ENCODE assay signal across 1 cellular context in the genomic region with DNA sequence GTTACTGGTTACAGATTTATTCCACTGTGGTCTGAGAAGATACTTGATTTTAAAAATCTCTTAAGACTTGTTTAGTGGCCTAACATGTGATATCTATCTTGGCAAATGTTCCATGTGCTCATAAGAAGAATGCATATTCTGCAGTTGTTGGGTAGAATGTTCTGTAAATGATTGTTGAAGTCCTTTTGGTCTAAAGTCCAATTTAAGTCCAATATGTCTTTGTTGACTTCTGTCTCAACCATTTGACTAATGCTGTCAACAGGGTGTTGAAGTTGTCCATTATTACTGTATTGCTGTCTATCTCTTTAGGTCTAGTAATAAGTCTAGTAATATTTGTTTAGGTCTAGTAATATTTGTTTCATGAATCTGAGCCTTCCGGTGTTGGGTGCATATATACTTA.
TF ChIP-seq lines count a peak whose summit lies in the region.

No MANE protein-coding gene starts in this region.

TF ChIP-seq in HepG2, 621 proteins besides CTCF, POLR2A, EP300 and RAD21 (continued from another document and continues in another):
- TF ChIP-seq, protein P1, sequence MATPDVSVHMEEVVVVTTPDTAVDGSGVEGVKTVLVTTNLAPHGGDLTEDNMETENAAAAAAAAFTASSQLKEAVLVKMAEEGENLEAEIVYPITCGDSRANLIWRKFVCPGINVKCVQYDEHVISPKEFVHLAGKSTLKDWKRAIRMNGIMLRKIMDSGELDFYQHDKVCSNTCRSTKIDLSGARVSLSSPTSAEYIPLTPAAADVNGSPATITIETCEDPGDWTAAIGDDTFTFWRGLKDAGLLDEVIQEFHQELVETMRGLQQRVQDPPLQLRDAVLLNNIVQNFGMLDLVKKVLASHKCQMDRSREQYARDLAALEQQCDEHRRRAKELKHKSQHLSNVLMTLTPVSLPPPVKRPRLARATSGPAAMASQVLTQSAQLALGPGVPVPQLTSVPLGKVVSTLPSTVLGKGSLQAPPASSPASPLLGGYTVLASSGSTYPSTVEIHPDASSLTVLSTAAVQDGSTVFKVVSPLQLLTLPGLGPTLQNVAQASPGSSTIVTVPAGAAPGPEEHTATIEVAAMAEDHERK (CRISPR knock-in tag; IDR thresholded peaks at IDR 0.05; ENCODE audit: low read depth), result no peak
- no peak for TF ChIP-seq ZNF121 (CRISPR knock-in tag; IDR thresholded peaks at IDR 0.05)
- TF ChIP-seq MXD4 (CRISPR knock-in tag; IDR thresholded peaks at IDR 0.05), result 0 out of 2 replicates have a peak, but pooled peaks have one; percentile 22
- TF ChIP-seq, protein P2, sequence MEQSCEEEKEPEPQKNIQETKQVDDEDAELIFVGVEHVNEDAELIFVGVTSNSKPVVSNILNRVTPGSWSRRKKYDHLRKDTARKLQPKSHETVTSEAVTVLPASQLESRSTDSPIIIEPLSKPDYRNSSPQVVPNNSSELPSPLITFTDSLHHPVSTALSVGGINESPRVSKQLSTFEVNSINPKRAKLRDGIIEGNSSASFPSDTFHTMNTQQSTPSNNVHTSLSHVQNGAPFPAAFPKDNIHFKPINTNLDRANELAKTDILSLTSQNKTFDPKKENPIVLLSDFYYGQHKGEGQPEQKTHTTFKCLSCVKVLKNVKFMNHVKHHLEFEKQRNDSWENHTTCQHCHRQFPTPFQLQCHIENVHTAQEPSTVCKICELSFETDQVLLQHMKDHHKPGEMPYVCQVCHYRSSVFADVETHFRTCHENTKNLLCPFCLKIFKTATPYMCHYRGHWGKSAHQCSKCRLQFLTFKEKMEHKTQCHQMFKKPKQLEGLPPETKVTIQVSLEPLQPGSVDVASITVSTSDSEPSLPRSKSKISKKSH (CRISPR knock-in tag; IDR thresholded peaks at IDR 0.05; ENCODE audit: borderline replicate concordance), result no peak
- TF ChIP-seq ZNF816 (CRISPR knock-in tag; IDR thresholded peaks at IDR 0.05; ENCODE audit: borderline replicate concordance), result no peak
- TF ChIP-seq HHEX (CRISPR knock-in tag; IDR thresholded peaks at IDR 0.05), result peak; percentile 92
- no peak; the same call in 1 of the 2 replicates for TF ChIP-seq ETV5 (CRISPR knock-in tag; IDR thresholded peaks at IDR 0.05; ENCODE audit: borderline replicate concordance)
- TF ChIP-seq ZNF274 (CRISPR knock-in tag; IDR thresholded peaks at IDR 0.05), result no peak
- no peak for TF ChIP-seq ZNF33B (CRISPR knock-in tag; IDR thresholded peaks at IDR 0.05)
- TF ChIP-seq ZNF619 (CRISPR knock-in tag; IDR thresholded peaks at IDR 0.05), result no peak
- TF ChIP-seq ZBTB3 (CRISPR knock-in tag; IDR thresholded peaks at IDR 0.05; ENCODE audit: borderline replicate concordance, low read depth), result no peak
- 0 out of 2 replicates have a peak, but pooled peaks have one; percentile 30 for TF ChIP-seq REPIN1 (CRISPR knock-in tag; IDR thresholded peaks at IDR 0.05; ENCODE audit: borderline replicate concordance, low read depth)
- peak; percentile 57; the same call in 1 of the 2 replicates for TF ChIP-seq MEIS1 (CRISPR knock-in tag; IDR thresholded peaks at IDR 0.05; ENCODE audit: borderline replicate concordance)
- TF ChIP-seq RFXAP (CRISPR knock-in tag; IDR thresholded peaks at IDR 0.05; ENCODE audit: borderline replicate concordance), result no peak
- TF ChIP-seq ZNF703 (CRISPR knock-in tag; IDR thresholded peaks at IDR 0.05; ENCODE audit: borderline replicate concordance), result no peak
- no peak for TF ChIP-seq ZNF180 (CRISPR knock-in tag; IDR thresholded peaks at IDR 0.05; ENCODE audit: borderline replicate concordance, low read depth)
- TF ChIP-seq ZFAT (CRISPR knock-in tag; conservative IDR thresholded peaks at IDR 0.05), result no peak
- no peak for TF ChIP-seq ZNF569 (CRISPR knock-in tag; IDR thresholded peaks at IDR 0.05; ENCODE audit: borderline replicate concordance)
- no peak for TF ChIP-seq ATF1 (CRISPR knock-in tag; IDR thresholded peaks at IDR 0.05)
- no peak; the same call in 1 of the 2 replicates for TF ChIP-seq SOX13 (IDR thresholded peaks at IDR 0.05)
- TF ChIP-seq SOX13 (CRISPR knock-in tag; conservative IDR thresholded peaks at IDR 0.05 in 1 of 2, IDR thresholded peaks at IDR 0.05 in 1 of 2), result peak in 1 of 2 experiments; percentile 89; a peak in 2 of 4 replicates
- TF ChIP-seq MBNL3 (CRISPR knock-in tag; conservative IDR thresholded peaks at IDR 0.05), result no peak
- no peak for TF ChIP-seq ZMAT3 (CRISPR knock-in tag; conservative IDR thresholded peaks at IDR 0.05)
- no peak for TF ChIP-seq TCF12 (IDR thresholded peaks at IDR 0.05)
- TF ChIP-seq TCF12 (CRISPR knock-in tag; IDR thresholded peaks at IDR 0.05), result no peak
- no peak for TF ChIP-seq SETDB1 (CRISPR knock-in tag; IDR thresholded peaks at IDR 0.05; ENCODE audit: borderline replicate concordance)
- no peak for TF ChIP-seq MLX (CRISPR knock-in tag; IDR thresholded peaks at IDR 0.05)
- 0 out of 2 replicates have a peak, but pooled peaks have one; percentile 33 for TF ChIP-seq PBX2 (CRISPR knock-in tag; IDR thresholded peaks at IDR 0.05)
- peak; percentile 61; the same call in 1 of the 2 replicates for TF ChIP-seq CREM (IDR thresholded peaks at IDR 0.05)
- no peak for TF ChIP-seq CREM (CRISPR knock-in tag; IDR thresholded peaks at IDR 0.05)
- no peak for TF ChIP-seq NFKB2 (CRISPR knock-in tag; IDR thresholded peaks at IDR 0.05; ENCODE audit: borderline replicate concordance)
- no peak for TF ChIP-seq ZSCAN31 (CRISPR knock-in tag; IDR thresholded peaks at IDR 0.05; ENCODE audit: low read depth)
- no peak for TF ChIP-seq TAF1 (CRISPR knock-in tag; IDR thresholded peaks at IDR 0.05)
- TF ChIP-seq MED13 (CRISPR knock-in tag; IDR thresholded peaks at IDR 0.05), result no peak
- TF ChIP-seq ISL2 (CRISPR knock-in tag; IDR thresholded peaks at IDR 0.05), result 0 out of 2 replicates have a peak, but pooled peaks have one; percentile 65
- TF ChIP-seq U2AF2 (IDR thresholded peaks at IDR 0.05; ENCODE audit: low read depth, low read length), result no peak
- no peak for TF ChIP-seq MEIS2 (CRISPR knock-in tag; IDR thresholded peaks at IDR 0.05)
- peak; percentile 93 for TF ChIP-seq MIXL1 (CRISPR knock-in tag; IDR thresholded peaks at IDR 0.05)
- no peak for TF ChIP-seq HOXA3 (CRISPR knock-in tag; IDR thresholded peaks at IDR 0.05)
- TF ChIP-seq BRCA1 (CRISPR knock-in tag; IDR thresholded peaks at IDR 0.05), result no peak
- TF ChIP-seq ZNF891 (CRISPR knock-in tag; IDR thresholded peaks at IDR 0.05), result no peak
- peak; percentile 38; the same call in 1 of the 2 replicates for TF ChIP-seq ZBTB25 (CRISPR knock-in tag; IDR thresholded peaks at IDR 0.05)
- TF ChIP-seq, protein P3, sequence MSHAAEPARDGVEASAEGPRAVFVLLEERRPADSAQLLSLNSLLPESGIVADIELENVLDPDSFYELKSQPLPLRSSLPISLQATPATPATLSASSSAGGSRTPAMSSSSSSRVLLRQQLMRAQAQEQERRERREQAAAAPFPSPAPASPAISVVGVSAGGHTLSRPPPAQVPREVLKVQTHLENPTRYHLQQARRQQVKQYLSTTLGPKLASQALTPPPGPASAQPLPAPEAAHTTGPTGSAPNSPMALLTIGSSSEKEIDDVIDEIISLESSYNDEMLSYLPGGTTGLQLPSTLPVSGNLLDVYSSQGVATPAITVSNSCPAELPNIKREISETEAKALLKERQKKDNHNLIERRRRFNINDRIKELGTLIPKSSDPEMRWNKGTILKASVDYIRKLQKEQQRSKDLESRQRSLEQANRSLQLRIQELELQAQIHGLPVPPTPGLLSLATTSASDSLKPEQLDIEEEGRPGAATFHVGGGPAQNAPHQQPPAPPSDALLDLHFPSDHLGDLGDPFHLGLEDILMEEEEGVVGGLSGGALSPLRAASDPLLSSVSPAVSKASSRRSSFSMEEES (CRISPR knock-in tag; IDR thresholded peaks at IDR 0.05), result peak; percentile 44; the same call in 1 of the 2 replicates
- no peak for TF ChIP-seq MATR3 (CRISPR knock-in tag; IDR thresholded peaks at IDR 0.05)
- no peak for TF ChIP-seq ARNT2 (CRISPR knock-in tag; IDR thresholded peaks at IDR 0.05; ENCODE audit: low read depth)
- peak; percentile 66; the same call in 1 of the 2 replicates for TF ChIP-seq ZNF12 (CRISPR knock-in tag; IDR thresholded peaks at IDR 0.05)
- peak; percentile 58; the same call in 1 of the 2 replicates for TF ChIP-seq DPF2 (CRISPR knock-in tag; IDR thresholded peaks at IDR 0.05; ENCODE audit: borderline replicate concordance, low read depth)
- TF ChIP-seq, protein P4, sequence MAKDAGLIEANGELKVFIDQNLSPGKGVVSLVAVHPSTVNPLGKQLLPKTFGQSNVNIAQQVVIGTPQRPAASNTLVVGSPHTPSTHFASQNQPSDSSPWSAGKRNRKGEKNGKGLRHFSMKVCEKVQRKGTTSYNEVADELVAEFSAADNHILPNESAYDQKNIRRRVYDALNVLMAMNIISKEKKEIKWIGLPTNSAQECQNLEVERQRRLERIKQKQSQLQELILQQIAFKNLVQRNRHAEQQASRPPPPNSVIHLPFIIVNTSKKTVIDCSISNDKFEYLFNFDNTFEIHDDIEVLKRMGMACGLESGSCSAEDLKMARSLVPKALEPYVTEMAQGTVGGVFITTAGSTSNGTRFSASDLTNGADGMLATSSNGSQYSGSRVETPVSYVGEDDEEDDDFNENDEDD (CRISPR knock-in tag; IDR thresholded peaks at IDR 0.05; ENCODE audit: borderline replicate concordance), result no peak
- TF ChIP-seq, protein P5, sequence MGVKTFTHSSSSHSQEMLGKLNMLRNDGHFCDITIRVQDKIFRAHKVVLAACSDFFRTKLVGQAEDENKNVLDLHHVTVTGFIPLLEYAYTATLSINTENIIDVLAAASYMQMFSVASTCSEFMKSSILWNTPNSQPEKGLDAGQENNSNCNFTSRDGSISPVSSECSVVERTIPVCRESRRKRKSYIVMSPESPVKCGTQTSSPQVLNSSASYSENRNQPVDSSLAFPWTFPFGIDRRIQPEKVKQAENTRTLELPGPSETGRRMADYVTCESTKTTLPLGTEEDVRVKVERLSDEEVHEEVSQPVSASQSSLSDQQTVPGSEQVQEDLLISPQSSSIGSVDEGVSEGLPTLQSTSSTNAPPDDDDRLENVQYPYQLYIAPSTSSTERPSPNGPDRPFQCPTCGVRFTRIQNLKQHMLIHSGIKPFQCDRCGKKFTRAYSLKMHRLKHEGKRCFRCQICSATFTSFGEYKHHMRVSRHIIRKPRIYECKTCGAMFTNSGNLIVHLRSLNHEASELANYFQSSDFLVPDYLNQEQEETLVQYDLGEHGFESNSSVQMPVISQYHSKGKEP (CRISPR knock-in tag; IDR thresholded peaks at IDR 0.05), result no peak
- TF ChIP-seq ARHGAP35 (CRISPR knock-in tag; IDR thresholded peaks at IDR 0.05; ENCODE audit: borderline replicate concordance), result no peak
- TF ChIP-seq ZNF224 (CRISPR knock-in tag; IDR thresholded peaks at IDR 0.05), result no peak
- TF ChIP-seq, protein P6, sequence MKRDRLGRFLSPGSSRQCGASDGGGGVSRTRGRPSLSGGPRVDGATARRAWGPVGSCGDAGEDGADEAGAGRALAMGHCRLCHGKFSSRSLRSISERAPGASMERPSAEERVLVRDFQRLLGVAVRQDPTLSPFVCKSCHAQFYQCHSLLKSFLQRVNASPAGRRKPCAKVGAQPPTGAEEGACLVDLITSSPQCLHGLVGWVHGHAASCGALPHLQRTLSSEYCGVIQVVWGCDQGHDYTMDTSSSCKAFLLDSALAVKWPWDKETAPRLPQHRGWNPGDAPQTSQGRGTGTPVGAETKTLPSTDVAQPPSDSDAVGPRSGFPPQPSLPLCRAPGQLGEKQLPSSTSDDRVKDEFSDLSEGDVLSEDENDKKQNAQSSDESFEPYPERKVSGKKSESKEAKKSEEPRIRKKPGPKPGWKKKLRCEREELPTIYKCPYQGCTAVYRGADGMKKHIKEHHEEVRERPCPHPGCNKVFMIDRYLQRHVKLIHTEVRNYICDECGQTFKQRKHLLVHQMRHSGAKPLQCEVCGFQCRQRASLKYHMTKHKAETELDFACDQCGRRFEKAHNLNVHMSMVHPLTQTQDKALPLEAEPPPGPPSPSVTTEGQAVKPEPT (CRISPR knock-in tag; IDR thresholded peaks at IDR 0.05; ENCODE audit: low read depth), result no peak
- TF ChIP-seq MAFG (CRISPR knock-in tag; IDR thresholded peaks at IDR 0.05), result no peak
- TF ChIP-seq, protein P7, sequence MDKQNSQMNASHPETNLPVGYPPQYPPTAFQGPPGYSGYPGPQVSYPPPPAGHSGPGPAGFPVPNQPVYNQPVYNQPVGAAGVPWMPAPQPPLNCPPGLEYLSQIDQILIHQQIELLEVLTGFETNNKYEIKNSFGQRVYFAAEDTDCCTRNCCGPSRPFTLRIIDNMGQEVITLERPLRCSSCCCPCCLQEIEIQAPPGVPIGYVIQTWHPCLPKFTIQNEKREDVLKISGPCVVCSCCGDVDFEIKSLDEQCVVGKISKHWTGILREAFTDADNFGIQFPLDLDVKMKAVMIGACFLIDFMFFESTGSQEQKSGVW (CRISPR knock-in tag; IDR thresholded peaks at IDR 0.05; ENCODE audit: borderline replicate concordance), result no peak
- TF ChIP-seq SRY (CRISPR knock-in tag; IDR thresholded peaks at IDR 0.05), result no peak
- peak; percentile 93; the same call in 1 of the 2 replicates for TF ChIP-seq EHMT2 (IDR thresholded peaks at IDR 0.05; ENCODE audit: borderline replicate concordance, low read depth, low read length)
- no peak for TF ChIP-seq PAWR (CRISPR knock-in tag; IDR thresholded peaks at IDR 0.05; ENCODE audit: borderline replicate concordance)
- TF ChIP-seq AGO1 (IDR thresholded peaks at IDR 0.05; ENCODE audit: low read depth, low read length, poor library complexity, severe bottlenecking), result no peak
- no peak for TF ChIP-seq SIN3A (IDR thresholded peaks at IDR 0.05; ENCODE audit: borderline replicate concordance, low read depth, low read length)
- peak; percentile 26; the same call in 1 of the 2 replicates for TF ChIP-seq KAT8 (CRISPR knock-in tag; IDR thresholded peaks at IDR 0.05)
- TF ChIP-seq ZNF576 (CRISPR knock-in tag; IDR thresholded peaks at IDR 0.05), result no peak
